Comparison of ENCODE assay signal across 17 cellular contexts in genomic region chr1:9300623-9301022, GRCh38. TPM values are rescaled to one million over a fixed set of nuclear protein-coding genes. Genes with fewer than 3 reads are reported as not detected.
DNase-seq lines count a peak whose midpoint lies in the region; ATAC-seq, FAIRE-seq and TF ChIP-seq lines count a peak whose summit lies in the region.
"Had no signal": no experiment of that assay in that cellular context is flagged by ENCODE, and none has a peak within 500 bp of the region (broad histone marks: within the 10 kb centered on the region; RNA-seq: fewer than 3 reads in every experiment).

No MANE protein-coding gene starts in this region.

- no peaks in the 10 kb centered on the region for H3K27me3 ChIP-seq in PC-3 (ENCODE audit: low read length)
- H3K27me3 ChIP-seq in endodermal cell (ENCODE audit: control insufficient read depth, insufficient read depth, low read length, poor library complexity, severe bottlenecking), result no peaks in the 10 kb centered on the region
- H3K27me3 ChIP-seq in osteoblast (ENCODE audit: insufficient read depth, low read length), result no peaks in the 10 kb centered on the region
- no peaks in the 10 kb centered on the region for H3K27me3 ChIP-seq in Karpas-422 (ENCODE audit: low read length)
- H3K27me3 ChIP-seq: brain microvascular endothelial cell, heart right ventricle had no signal

- CTCF ChIA-PET in A549 (lab: Yijun Ruan, JAX), result no interaction called here
- CTCF ChIA-PET in PC-3 (lab: Charles Lee), result no interaction called here

- H3K9me2 ChIP-seq in PC-3 (replicated peaks; ENCODE audit: low read length) (no peaks in the 10 kb centered on the region), Karpas-422 (replicated peaks; ENCODE audit: insufficient read depth, low read length) (no peaks in the 10 kb centered on the region)

- intact Hi-C loops in PC-3 (cut with micrococcal nuclease), result no loop called here

- H3K9me3 Mint-ChIP-seq in endodermal cell, result no peaks in the 10 kb centered on the region
- H3K9me3 Mint-ChIP-seq: activated CD8-positive, alpha-beta T cell treated with anti-CD3 and anti-CD28 coated beads for 36 hours had no signal

- no peak for DNase-seq in A549 (ENCODE audit: low read depth in 1 of 2, low spot score in 1 of 2)
- no peak for DNase-seq in PC-3
- DNase-seq in endodermal cell, result no peak
- no peak for DNase-seq in osteoblast (ENCODE audit: insufficient read length, low spot score, missing footprints)
- DNase-seq in GF-D8 (lab: John Stamatoyannopoulos, UW), result no peak
- no peak for DNase-seq in GM20000 (ENCODE audit: low spot score)
- DNase-seq in Karpas-422, result no peak
- DNase-seq: activated CD8-positive, alpha-beta T cell treated with anti-CD3 and anti-CD28 coated beads for 36 hours; activated gamma-delta T cell; brain microvascular endothelial cell; heart right ventricle; NCI-H1930; NCI-H526 treated with DMSO at 0.1 percent for 48 hours; T1000 had no signal

- H3K4me1 Mint-ChIP-seq in endodermal cell, result peaks cover 6% of the 10 kb centered on the region

- H3K27ac Mint-ChIP-seq in endodermal cell, result peak overlapping the region; percentile 45
- H3K27ac Mint-ChIP-seq: activated CD8-positive, alpha-beta T cell treated with anti-CD3 and anti-CD28 coated beads for 36 hours had no signal

- POLR2A ChIA-PET in A549 (lab: Yijun Ruan, JAX) (no interaction called here), PC-3 (lab: Charles Lee; ENCODE audit: unreplicated experiment) (no interaction called here)

- no peak for TF ChIP-seq CTCF in A549 (IDR thresholded peaks at IDR 0.05)
- TF ChIP-seq CTCF in PC-3 (conservative IDR thresholded peaks at IDR 0.05; ENCODE audit: low read depth, low read length), result no peak
- no peak for TF ChIP-seq CTCF in endodermal cell (conservative IDR thresholded peaks at IDR 0.05)
- no peak for TF ChIP-seq CTCF in osteoblast (IDR thresholded peaks at IDR 0.05; ENCODE audit: extremely low read depth, low read depth, low read length)
- TF ChIP-seq CTCF in GM20000 (IDR thresholded peaks at IDR 0.05; ENCODE audit: extremely low read depth, missing control alignments), result no peak

- 89% methylated on average over 5 of the region's 5 CpGs for WGBS in A549 (ENCODE audit: missing lambda C conversion rate)
- WGBS in endodermal cell (ENCODE audit: insufficient coverage in 1 of 2, insufficient read length in 1 of 2), 2 experiments, result 95 to 97% methylated on average over 4 to 5 of the region's 5 CpGs

- no peak for FAIRE-seq in A549 (lab: Jason Lieb, UNC)
- FAIRE-seq: D721Med, endometrium had no signal

- H3K36me3 ChIP-seq in PC-3 (ENCODE audit: low read depth, low read length), result peaks cover 19% of the 10 kb centered on the region
- H3K36me3 ChIP-seq in endodermal cell (ENCODE audit: control insufficient read depth, insufficient read depth, low read length), result peaks cover 6% of the 10 kb centered on the region
- H3K36me3 ChIP-seq in osteoblast (ENCODE audit: insufficient read depth, low read length), result peaks cover 5% of the 10 kb centered on the region
- no peaks in the 10 kb centered on the region for H3K36me3 ChIP-seq in Karpas-422 (ENCODE audit: insufficient read depth, low read length)
- H3K36me3 ChIP-seq: heart right ventricle had no signal

- no peak for TF ChIP-seq POLR2A in A549 (IDR thresholded peaks at IDR 0.05; ENCODE audit: low read length)

- H3K79me2 ChIP-seq in PC-3 (ENCODE audit: low read length) (peaks cover 92% of the 10 kb centered on the region), osteoblast (ENCODE audit: insufficient read depth, low read length) (peaks cover 95% of the 10 kb centered on the region), Karpas-422 (ENCODE audit: low read length) (no peaks in the 10 kb centered on the region)

- H3K9ac ChIP-seq in PC-3 (ENCODE audit: low read length), result peak overlapping the region; percentile 36; the same call in 1 of the 2 replicates
- H3K9ac ChIP-seq in endodermal cell (ENCODE audit: extremely low read depth, low read length, poor library complexity, severe bottlenecking), result no peak overlapping the region
- H3K9ac ChIP-seq in Karpas-422 (ENCODE audit: low read length), result no peak overlapping the region

- H2AFZ ChIP-seq in PC-3 (ENCODE audit: low read length) (no peak overlapping the region), osteoblast (ENCODE audit: low read length) (no peak overlapping the region), Karpas-422 (ENCODE audit: low read length) (no peak overlapping the region)

- H3K4me2 ChIP-seq in A549 (peak overlapping the region; percentile 83), PC-3 (ENCODE audit: low read length) (peak overlapping the region; percentile 56), osteoblast (ENCODE audit: insufficient read depth, low read length) (no peak overlapping the region), Karpas-422 (ENCODE audit: low read depth, low read length, poor library complexity, severe bottlenecking) (no peak overlapping the region)

- no peak for TF ChIP-seq RAD21 in A549 (conservative IDR thresholded peaks at IDR 0.05 in 1 of 2, IDR thresholded peaks at IDR 0.05 in 1 of 2)

- H3K27ac ChIP-seq in A549 (peak overlapping the region; percentile 94 to 98), PC-3 (ENCODE audit: low read length) (peak overlapping the region; percentile 93), endodermal cell (ENCODE audit: low read depth, low read length) (no peak overlapping the region), osteoblast (ENCODE audit: low read depth, low read length) (peak overlapping the region; percentile 50), Karpas-422 (ENCODE audit: low read length) (no peak overlapping the region)
- H3K27ac ChIP-seq: brain microvascular endothelial cell, heart right ventricle had no signal

- peaks cover 6% of the 10 kb centered on the region for H3K36me3 Mint-ChIP-seq in endodermal cell (ENCODE audit: low read depth)

- H3K4me1 ChIP-seq in A549, result peaks cover 95% of the 10 kb centered on the region
- peaks cover 44% of the 10 kb centered on the region for H3K4me1 ChIP-seq in PC-3 (ENCODE audit: insufficient read depth, low read length)
- H3K4me1 ChIP-seq in endodermal cell (ENCODE audit: control insufficient read depth, insufficient read depth, low read length), result no peaks in the 10 kb centered on the region
- H3K4me1 ChIP-seq in osteoblast (ENCODE audit: insufficient read depth, low read length), result peaks cover 28% of the 10 kb centered on the region
- H3K4me1 ChIP-seq in Karpas-422 (ENCODE audit: low read length), result peaks cover 3% of the 10 kb centered on the region

- no peak overlapping the region for H3K4me3 Mint-ChIP-seq in endodermal cell
- H3K4me3 Mint-ChIP-seq: activated CD8-positive, alpha-beta T cell treated with anti-CD3 and anti-CD28 coated beads for 36 hours had no signal

- ATAC-seq in A549, result no peak
- ATAC-seq in PC-3, result no peak
- ATAC-seq in HG03378 (IDR thresholded peaks at IDR 0.05; ENCODE audit: unreplicated experiment), result no peak
- ATAC-seq: activated CD8-positive, alpha-beta T cell treated with anti-CD3 and anti-CD28 coated beads for 36 hours; heart right ventricle had no signal

- no peaks in the 10 kb centered on the region for H3K27me3 Mint-ChIP-seq in endodermal cell (ENCODE audit: insufficient read depth)
- H3K27me3 Mint-ChIP-seq: activated CD8-positive, alpha-beta T cell treated with anti-CD3 and anti-CD28 coated beads for 36 hours had no signal

- H3K9me3 ChIP-seq in A549, result no peaks in the 10 kb centered on the region
- H3K9me3 ChIP-seq in PC-3 (ENCODE audit: low read length), result no peaks in the 10 kb centered on the region
- no peaks in the 10 kb centered on the region for H3K9me3 ChIP-seq in endodermal cell (ENCODE audit: control insufficient read depth, low read length)
- no peaks in the 10 kb centered on the region for H3K9me3 ChIP-seq in osteoblast (ENCODE audit: low read depth, low read length)
- no peaks in the 10 kb centered on the region for H3K9me3 ChIP-seq in Karpas-422 (ENCODE audit: low read length)
- H3K9me3 ChIP-seq: heart right ventricle had no signal

- H4K20me1 ChIP-seq in PC-3 (ENCODE audit: low read length), result peaks cover 29% of the 10 kb centered on the region
- peaks cover 75% of the 10 kb centered on the region for H4K20me1 ChIP-seq in osteoblast (ENCODE audit: insufficient read depth, low read length)
- H4K20me1 ChIP-seq in Karpas-422 (ENCODE audit: insufficient read depth, low read depth, low read length), result no peaks in the 10 kb centered on the region

- TF ChIP-seq EP300 in A549 (IDR thresholded peaks at IDR 0.05), result no peak

- H3F3A ChIP-seq in PC-3 (ENCODE audit: low read length, unreplicated experiment), result peaks cover 4% of the 10 kb centered on the region

- TSS peak; percentile 12 for BruUV-seq in PC-3 (replicated peaks; lab: Mats Ljungman, UMichigan)

- H3K4me3 ChIP-seq in A549 (no peak overlapping the region), PC-3 (ENCODE audit: low read length) (no peak overlapping the region), endodermal cell (ENCODE audit: low read length) (no peak overlapping the region), osteoblast (ENCODE audit: insufficient read depth, low read length) (no peak overlapping the region), Karpas-422 (ENCODE audit: low read length) (no peak overlapping the region)
- H3K4me3 ChIP-seq: heart right ventricle had no signal

TF ChIP-seq in A549, 52 proteins besides CTCF, POLR2A, EP300 and RAD21:
- TF ChIP-seq NFE2L2 (conservative IDR thresholded peaks at IDR 0.05; ENCODE audit: low read length) (no peak), MAZ (IDR thresholded peaks at IDR 0.05; ENCODE audit: borderline replicate concordance, low read depth, low read length) (no peak), FOSL2 (IDR thresholded peaks at IDR 0.05) (no peak), FOSL2 (CRISPR knock-in tag; IDR thresholded peaks at IDR 0.05) (no peak), POLR2AphosphoS2 (conservative IDR thresholded peaks at IDR 0.05; ENCODE audit: low read length) (no peak)

RNA-seq across cellular contexts. Expression of gene SPSB1, which starts 7.9 kb away (rescaled TPM):
- polyA plus RNA-seq in A549 (2011; rRNA removed) (19.4 and 23.7 TPM in 2 replicates), A549 (2017; fragmentation: RNase III; extraction: RNeasy Plus Mini Kit Qiagen cat#74134 plus additional on column Dnase treatment) (16.9 to 25.3 TPM (median 22.3 TPM) in 3 replicates)
- 20.5 and 26.4 TPM in 2 replicates for polyA plus RNA-seq in A549 (2012; cell fraction: cytosol; rRNA removed)
- 21.7 and 23.4 TPM in 2 replicates for polyA plus RNA-seq in A549 (2012; cell fraction: nucleus; rRNA removed)
- polyA minus RNA-seq in A549 (2011; rRNA and poly(A)+ RNA removed), result 39.6 and 39.8 TPM in 2 replicates
- total RNA-seq in PC-3 (2014; rRNA removed) (18.1 and 32.9 TPM in 2 replicates), endodermal cell (10 to 100 TPM; 20.4 to 26.9 TPM), osteoblast (14.7 and 23.2 TPM in 2 replicates)
- 10.5 TPM for polyA plus RNA-seq in endodermal cell (2013, experiment 1 of 2)
- 10.7 TPM for polyA plus RNA-seq in endodermal cell (2013, experiment 2 of 2)
- not detected in 2 replicates for total RNA-seq in Karpas-422 (2014; rRNA removed; shearing (Covaris generic); ENCODE audit: low replicate concordance)

Comparison
In these comparisons a context has a peak if more than half of its experiments do, and no peak if none do; other contexts are left out.
1. H3K27ac ChIP-seq: peak in A549 (2 of 2), PC-3 (single experiment) and osteoblast (single experiment); none in endodermal cell (single experiment) and Karpas-422 (single experiment).
2. H3K4me2 ChIP-seq: peak in A549 (single experiment) and PC-3 (single experiment); none in osteoblast (single experiment) and Karpas-422 (single experiment).
3. RNA of gene SPSB1, which starts 7.9 kb away (total RNA-seq): 20.4 to 26.9 TPM in endodermal cell, 14.7 to 23.2 TPM in osteoblast and 18.1 to 32.9 TPM in PC-3; not detected in Karpas-422; every median in the first group is over 10 times any median in the second.